ENCODE assay signal across 19 cellular contexts in the genomic region with DNA sequence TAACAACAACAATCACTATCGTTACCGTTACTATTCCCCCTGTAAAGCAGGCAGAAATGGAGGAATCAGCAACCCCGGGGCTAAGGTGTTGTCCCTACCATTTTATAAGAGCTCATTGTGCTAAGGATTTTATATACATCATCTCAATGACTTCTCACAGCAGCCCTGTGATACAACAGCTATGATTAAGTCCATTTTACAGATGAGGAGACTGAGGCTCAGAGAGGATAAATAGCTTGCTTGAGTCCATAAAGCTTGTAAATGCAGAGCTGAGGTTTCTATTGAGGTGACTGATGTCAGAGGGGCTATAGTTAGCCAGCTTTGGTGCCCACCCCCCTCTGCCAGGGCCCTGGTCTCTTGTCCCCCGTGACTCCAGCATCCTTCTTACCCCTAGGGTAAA. TPM values are rescaled to one million over a fixed set of nuclear protein-coding genes. Genes with fewer than 3 reads are reported as not detected.
DNase-seq lines count a peak whose midpoint lies in the region; ATAC-seq, FAIRE-seq and TF ChIP-seq lines count a peak whose summit lies in the region.
"Had no signal": no experiment of that assay in that cellular context is flagged by ENCODE, and none has a peak within 500 bp of the region (broad histone marks: within the 10 kb centered on the region; RNA-seq: fewer than 3 reads in every experiment).

No MANE protein-coding gene starts in this region.

- H3K79me1 ChIP-seq in neuronal stem cell (ENCODE audit: low read depth, low read length): no peaks in the 10 kb centered on the region

- peak; percentile 17 for DNase-seq in Right ventricle myocardium inferior (ENCODE audit: missing footprints)
- no peak for DNase-seq in heart left ventricle
- no peak for DNase-seq in K562 (ENCODE audit: extremely low read depth in 1 of 4, low spot score in 3 of 4)
- no peak for DNase-seq in neuronal stem cell (ENCODE audit: low spot score)
- no peak for DNase-seq in central memory CD4-positive, alpha-beta T cell
- no peak for DNase-seq in cardiac septum (ENCODE audit: low spot score)
- DNase-seq in MV-4-11 (lab: John Stamatoyannopoulos, UW): no peak
- DNase-seq: 8988T, GF-D8, GOT3, KG1, NCI-H1436, NCI-H1930, NCI-H226, OCI-M1, RPMI8226, SJCRH30 had no signal

- no TSS peak for BruUV-seq in K562 (replicated peaks; lab: Mats Ljungman, UMichigan)

- no peak overlapping the region for H2BK12ac ChIP-seq in neuronal stem cell (ENCODE audit: low read length)

- no peaks in the 10 kb centered on the region for H3K27me3 ChIP-seq in heart left ventricle
- peaks cover 15 to 40% of the 10 kb centered on the region in 2 experiments for H3K27me3 ChIP-seq in K562 (ENCODE audit: control insufficient read depth in 2 of 2, insufficient read depth in 2 of 2, low read length in 2 of 2)
- no peaks in the 10 kb centered on the region for H3K27me3 ChIP-seq in neuronal stem cell (ENCODE audit: control insufficient read depth in 3 of 3, insufficient read depth in 3 of 3, low read depth in 1 of 3, low read length in 3 of 3)
- H3K27me3 ChIP-seq: SJCRH30 had no signal

- H3K4me3 ChIP-seq in heart left ventricle: no peak overlapping the region
- no peak overlapping the region for H3K4me3 ChIP-seq in K562
- H3K4me3 ChIP-seq in neuronal stem cell (ENCODE audit: low read length in 2 of 2): no peak overlapping the region
- H3K4me3 ChIP-seq: GM12878, SJCRH30 had no signal

- TF ChIP-seq CTCF in heart left ventricle (IDR thresholded peaks at IDR 0.05) (no peak), K562 (IDR thresholded peaks at IDR 0.05 in 2 of 3, conservative IDR thresholded peaks at IDR 0.05 in 1 of 3; ENCODE audit: insufficient read depth in 2 of 3, low read depth in 1 of 3, low read length in 3 of 3) (no peak)

- CTCF ChIA-PET in K562 (lab: Yijun Ruan, JAX; ENCODE audit: low intra/inter-chr PET ratio): no interaction called here

- H2BK120ac ChIP-seq in neuronal stem cell (ENCODE audit: low read depth, low read length): no peak overlapping the region

- no peak for TF ChIP-seq RAD21 in K562 (CRISPR knock-in tag; conservative IDR thresholded peaks at IDR 0.05 in 1 of 2, IDR thresholded peaks at IDR 0.05 in 1 of 2)

- H3K9me1 ChIP-seq in K562 (ENCODE audit: control insufficient read depth, insufficient read depth, low read length): no peaks in the 10 kb centered on the region

- H3K23ac ChIP-seq in neuronal stem cell (ENCODE audit: low read depth, low read length, poor library complexity): no peak overlapping the region

- FAIRE-seq in K562 (lab: Jason Lieb, UNC): no peak
- FAIRE-seq: GM12878 had no signal

- H3K18ac ChIP-seq in neuronal stem cell (ENCODE audit: low read length): no peak overlapping the region

- intact Hi-C loops in Right ventricle myocardium inferior (cut with DNase I): no loop called here
- intact Hi-C loops in heart left ventricle (cut with DNase I): loop anchor here in 1 of 10 donors (10.0 kb wide), 1 partner anchor 214 kb away; no protein-coding TSS in a partner anchor
- intact Hi-C loops in K562 (cut with micrococcal nuclease): loop anchor here (2.0 kb wide), 1 partner anchor 52 kb away; no protein-coding TSS in a partner anchor
- intact Hi-C loops in cardiac septum (cut with DNase I): no loop called here

- TF ChIP-seq EP300 in K562 (IDR thresholded peaks at IDR 0.05; ENCODE audit: low read length): no peak

- H3K4me2 ChIP-seq in K562 (ENCODE audit: insufficient read depth, low read length) (no peak overlapping the region), neuronal stem cell (ENCODE audit: insufficient read depth, low read length, poor library complexity, severe bottlenecking) (no peak overlapping the region)

- no peak overlapping the region for H2BK15ac ChIP-seq in neuronal stem cell (ENCODE audit: low read length)

- H3K36me3 ChIP-seq in heart left ventricle (peaks cover 0 to 87% (median 64%) of the 10 kb centered on the region in 9 donors), K562 (ENCODE audit: control insufficient read depth, insufficient read depth, low read length) (no peaks in the 10 kb centered on the region), neuronal stem cell (replicated peaks in 1 of 2; ENCODE audit: control insufficient read depth in 2 of 2, insufficient read depth in 2 of 2, low read length in 2 of 2) (peaks cover 0 to 8% of the 10 kb centered on the region in 2 donors)
- H3K36me3 ChIP-seq: SJCRH30 had no signal

- POLR2A ChIA-PET in K562 (lab: Yijun Ruan, JAX): interaction anchor here (0.7 to 1.5 kb wide), 2 partner anchors 22 to 76 kb away, joined by 3 to 4 read pairs; a partner anchor contains a TSS

- no peak overlapping the region for H2BK5ac ChIP-seq in neuronal stem cell (ENCODE audit: low read length)

- H3K9ac ChIP-seq in K562 (ENCODE audit: insufficient read depth in 1 of 2, low read depth in 2 of 2, low read length in 2 of 2) (no peak overlapping the region), neuronal stem cell (ENCODE audit: low read depth, low read length, poor library complexity) (peak overlapping the region; percentile 65)

- H3K79me2 ChIP-seq in K562 (ENCODE audit: control insufficient read depth, insufficient read depth, low read length): no peaks in the 10 kb centered on the region

- no peaks in the 10 kb centered on the region for H3K9me3 ChIP-seq in heart left ventricle
- no peaks in the 10 kb centered on the region for H3K9me3 ChIP-seq in K562 (replicated peaks; ENCODE audit: control insufficient read depth, insufficient read depth, low read depth, low read length)
- no peaks in the 10 kb centered on the region for H3K9me3 ChIP-seq in neuronal stem cell (replicated peaks in 1 of 2; ENCODE audit: control insufficient read depth in 2 of 2, insufficient read depth in 1 of 2, low read depth in 1 of 2, low read length in 2 of 2)
- H3K9me3 ChIP-seq: SJCRH30 had no signal

- H2AK5ac ChIP-seq in neuronal stem cell (ENCODE audit: low read depth, low read length): no peak overlapping the region

- WGBS in heart left ventricle, 4 donors: 94 to 98% (median 96%) methylated on average over 4 of the region's 4 CpGs
- WGBS in K562 (ENCODE audit: insufficient coverage, low coverage, missing lambda C conversion rate): 2% methylated on average over 4 of the region's 4 CpGs
- no CpG with 5 or more reads among the region's 4 CpGs for WGBS in neuronal stem cell (ENCODE audit: extremely low coverage in 2 of 2, insufficient read length in 2 of 2, insufficient replicate concordance in 1 of 2), 2 donors

- in situ Hi-C loops in K562 (cut with MboI): loop anchor here (10.0 kb wide), 1 partner anchor 514 kb away; no protein-coding TSS in a partner anchor

- H3K4me1 ChIP-seq in heart left ventricle (peaks cover 0 to 18% (median 1%) of the 10 kb centered on the region in 12 donors), K562 (replicated peaks in 1 of 2; ENCODE audit: control insufficient read depth in 2 of 2, insufficient read depth in 2 of 2, low read length in 2 of 2) (peaks cover 0 to 18% of the 10 kb centered on the region in 2 experiments; a peak in 1 of 5 replicates), neuronal stem cell (ENCODE audit: control insufficient read depth in 2 of 2, insufficient read depth in 1 of 2, low read depth in 1 of 2, low read length in 2 of 2) (no peaks in the 10 kb centered on the region)

- no peak overlapping the region for H3K14ac ChIP-seq in neuronal stem cell (ENCODE audit: low read length)

- TF ChIP-seq POLR2A in heart left ventricle (IDR thresholded peaks at IDR 0.05): no peak
- no peak for TF ChIP-seq POLR2A in K562 (conservative IDR thresholded peaks at IDR 0.05)

- no peak overlapping the region for H3K27ac ChIP-seq in heart left ventricle
- H3K27ac ChIP-seq in K562 (ENCODE audit: extremely low read depth, low read depth, low read length): no peak overlapping the region
- H3K27ac ChIP-seq in neuronal stem cell (replicated peaks; ENCODE audit: low read length): no peak overlapping the region
- H3K27ac ChIP-seq: SJCRH30 had no signal

- H2AFZ ChIP-seq in K562 (ENCODE audit: low read depth, low read length) (no peak overlapping the region), neuronal stem cell (ENCODE audit: low read length) (no peak overlapping the region)

- ATAC-seq in Right ventricle myocardium inferior: no peak
- ATAC-seq in heart left ventricle: no peak
- no peak for ATAC-seq in K562
- ATAC-seq in HG03432 (IDR thresholded peaks at IDR 0.05; ENCODE audit: unreplicated experiment): no peak
- ATAC-seq: GM12878 had no signal

- H4K20me1 ChIP-seq in K562 (replicated peaks; ENCODE audit: control insufficient read depth, insufficient read depth, low read length): peaks cover 6% of the 10 kb centered on the region; the same call in 1 of the 2 replicates

- no peak overlapping the region for H3K4ac ChIP-seq in neuronal stem cell (ENCODE audit: low read length)

- no peak overlapping the region for H4K91ac ChIP-seq in neuronal stem cell (ENCODE audit: low read depth, low read length, poor library complexity)

- H4K8ac ChIP-seq in neuronal stem cell (ENCODE audit: low read depth, low read length): no peak overlapping the region

RNA-seq across cellular contexts. Expression of a gene that starts 16.7 kb away (rescaled TPM):
- total RNA-seq in Right ventricle myocardium inferior (260 TPM), heart left ventricle (100 to 1,000 TPM; 142 to 490 (median 200) TPM), K562 (2014; rRNA removed) (1.00 and 1.5 TPM in 2 replicates), K562 (2014; rRNA removed; fragmentation: Illumina TruSeq; extraction: Trizol) (0.38 and 0.87 TPM in 2 replicates), K562 (2015; rRNA removed; fragmentation: Illumina TruSeq; extraction: Trizol) (1.2 and 1.4 TPM in 2 replicates), K562 (2021) (1.9 and 2.5 TPM in 2 replicates), cardiac septum (131 TPM)
- polyA plus RNA-seq in heart left ventricle (100 to 1,000 TPM; 125 to 173 TPM), K562 (2011; rRNA removed) (1.8 and 5.3 TPM in 2 replicates), K562 (2014; fragmentation: Illumina TruSeq; extraction: Trizol) (2.0 and 2.7 TPM in 2 replicates), K562 (2014; fragmentation: Nextera tagmentation; extraction: Ambion mirVana) (under 1 TPM; 0.03 to 0.08 TPM), K562 (2014; rRNA removed) (1.5 and 2.6 TPM in 2 replicates)
- 1.4 and 4.1 TPM in 2 replicates for total RNA-seq in K562 (2011; cell fraction: chromatin; rRNA removed; ENCODE audit: low replicate concordance)
- 1.1 and 3.0 TPM in 2 replicates for total RNA-seq in K562 (2011; cell fraction: nucleolus; rRNA removed)
- 0.37 and 0.53 TPM in 2 replicates for total RNA-seq in K562 (2011; cell fraction: nucleoplasm; rRNA removed)
- polyA plus RNA-seq in K562 (2011; cell fraction: cytosol; rRNA removed): 3.7 and 10.5 TPM in 2 replicates
- 4.9 and 5.8 TPM in 2 replicates for polyA plus RNA-seq in K562 (2011; cell fraction: nucleus; rRNA removed)
- 2.6 and 5.2 TPM in 2 replicates for polyA plus RNA-seq in K562 (2012)
- polyA minus RNA-seq in K562 (2011; rRNA and poly(A)+ RNA removed): 3.0 and 4.2 TPM in 2 replicates
- 3.3 and 9.3 TPM in 2 replicates for polyA minus RNA-seq in K562 (2011; cell fraction: cytosol; rRNA and poly(A)+ RNA removed)
- polyA minus RNA-seq in K562 (2011; cell fraction: nucleus; rRNA and poly(A)+ RNA removed): 1.6 and 1.8 TPM in 2 replicates
- polyA plus RNA-seq in neuronal stem cell (2013, experiment 1 of 2): 40.5 TPM
- polyA plus RNA-seq in neuronal stem cell (2013, experiment 2 of 2): 39.2 TPM

RNA-seq across cellular contexts. Expression of a gene that starts 22.5 kb away (rescaled TPM):
- total RNA-seq in Right ventricle myocardium inferior: 16.4 TPM
- 10 to 100 TPM; 18.4 to 71.2 (median 23.6) TPM for total RNA-seq in heart left ventricle
- 10 to 100 TPM; 16.8 to 72.9 TPM for polyA plus RNA-seq in heart left ventricle
- 0.19 and 1.1 TPM in 2 replicates for total RNA-seq in K562 (2011; cell fraction: chromatin; rRNA removed; ENCODE audit: low replicate concordance)
- total RNA-seq in K562 (2011; cell fraction: nucleolus; rRNA removed): 1.1 and 4.2 TPM in 2 replicates
- 0.51 and 1.1 TPM in 2 replicates for total RNA-seq in K562 (2011; cell fraction: nucleoplasm; rRNA removed)
- total RNA-seq in K562 (2014; rRNA removed): 0.05 and 0.20 TPM in 2 replicates
- 0.10 and 0.33 TPM in 2 replicates for total RNA-seq in K562 (2014; rRNA removed; fragmentation: Illumina TruSeq; extraction: Trizol)
- total RNA-seq in K562 (2015; rRNA removed; fragmentation: Illumina TruSeq; extraction: Trizol): 0.11 and 0.14 TPM in 2 replicates
- 0.75 and 1.3 TPM in 2 replicates for total RNA-seq in K562 (2021)
- polyA plus RNA-seq in K562 (2011; rRNA removed): 0.15 and 0.16 TPM in 2 replicates
- polyA plus RNA-seq in K562 (2011; cell fraction: cytosol; rRNA removed): 0.13 and 0.30 TPM in 2 replicates
- polyA plus RNA-seq in K562 (2011; cell fraction: nucleus; rRNA removed): 0.86 and 1.1 TPM in 2 replicates
- 0.35 and 1.4 TPM in 2 replicates for polyA plus RNA-seq in K562 (2012)
- polyA plus RNA-seq in K562 (2014; fragmentation: Illumina TruSeq; extraction: Trizol): 0.13 and 0.24 TPM in 2 replicates
- polyA plus RNA-seq in K562 (2014; fragmentation: Nextera tagmentation; extraction: Ambion mirVana): not detected
- 0.03 TPM in 2 replicates for polyA plus RNA-seq in K562 (2014; rRNA removed)
- 1.1 TPM in 1 of 2 replicates, not detected in the other for polyA minus RNA-seq in K562 (2011; rRNA and poly(A)+ RNA removed)
- 0.19 and 2.6 TPM in 2 replicates for polyA minus RNA-seq in K562 (2011; cell fraction: cytosol; rRNA and poly(A)+ RNA removed)
- 0.56 and 0.67 TPM in 2 replicates for polyA minus RNA-seq in K562 (2011; cell fraction: nucleus; rRNA and poly(A)+ RNA removed)
- polyA plus RNA-seq in neuronal stem cell (2013, experiment 1 of 2): 8.3 TPM
- 6.8 TPM for polyA plus RNA-seq in neuronal stem cell (2013, experiment 2 of 2)
- total RNA-seq in cardiac septum: 57.8 TPM

RNA-seq across cellular contexts. Expression of a gene that starts 51.5 kb away (rescaled TPM):
- total RNA-seq in Right ventricle myocardium inferior (1.7 TPM), heart left ventricle (1 to 10 TPM in 7 of 9 donors, under 1 TPM in 2; 0.44 to 3.9 (median 1.2) TPM), K562 (2014; rRNA removed) (not detected in 2 replicates), K562 (2014; rRNA removed; fragmentation: Illumina TruSeq; extraction: Trizol) (not detected in 2 replicates), K562 (2015; rRNA removed; fragmentation: Illumina TruSeq; extraction: Trizol) (not detected in 2 replicates), K562 (2021) (0.07 TPM in 1 of 2 replicates, not detected in the other), cardiac septum (4.4 TPM)
- polyA plus RNA-seq in heart left ventricle (1 to 10 TPM in 1 of 2 donors, under 1 TPM in 1; 0.72 to 2.8 TPM), K562 (2011; rRNA removed) (0.14 TPM in 1 of 2 replicates, not detected in the other), K562 (2014; fragmentation: Illumina TruSeq; extraction: Trizol) (0.04 TPM in 1 of 2 replicates, not detected in the other), K562 (2014; fragmentation: Nextera tagmentation; extraction: Ambion mirVana) (not detected), K562 (2014; rRNA removed) (0.11 TPM in 1 of 2 replicates, not detected in the other)
- total RNA-seq in K562 (2011; cell fraction: chromatin; rRNA removed; ENCODE audit: low replicate concordance): 0.18 and 1.0 TPM in 2 replicates
- total RNA-seq in K562 (2011; cell fraction: nucleolus; rRNA removed): 0.50 TPM in 1 of 2 replicates, not detected in the other
- total RNA-seq in K562 (2011; cell fraction: nucleoplasm; rRNA removed): not detected in 2 replicates
- polyA plus RNA-seq in K562 (2011; cell fraction: cytosol; rRNA removed): 0.01 and 0.10 TPM in 2 replicates
- polyA plus RNA-seq in K562 (2011; cell fraction: nucleus; rRNA removed): 0.15 and 0.24 TPM in 2 replicates
- 0.07 and 0.22 TPM in 2 replicates for polyA plus RNA-seq in K562 (2012)
- polyA minus RNA-seq in K562 (2011; rRNA and poly(A)+ RNA removed): 0.15 TPM in 1 of 2 replicates, not detected in the other
- polyA minus RNA-seq in K562 (2011; cell fraction: cytosol; rRNA and poly(A)+ RNA removed): not detected in 2 replicates
- polyA minus RNA-seq in K562 (2011; cell fraction: nucleus; rRNA and poly(A)+ RNA removed): not detected in 2 replicates
- polyA plus RNA-seq in neuronal stem cell (2013, experiment 1 of 2): 31.6 TPM
- 33.4 TPM for polyA plus RNA-seq in neuronal stem cell (2013, experiment 2 of 2)

Comparison
In these comparisons a context has a peak if more than half of its experiments do, and no peak if none do; other contexts are left out.
1. RNA of a gene that starts 16.7 kb away (total RNA-seq): 260 TPM in Right ventricle myocardium inferior (single experiment), 142 to 490 TPM in heart left ventricle and 131 TPM in cardiac septum (single experiment); 0.37 to 4.1 TPM in K562; every median in the first group is over 10 times any median in the second.